28 cellular contexts compared by ENCODE assay signal in genomic region chr14:100500128-100500527, GRCh38.
"Had no signal": no experiment of that assay in that cellular context is flagged by ENCODE, and none has a peak within 500 bp of the region (broad histone marks: within the 10 kb centered on the region; RNA-seq: fewer than 3 reads in every experiment).

No MANE protein-coding gene starts in this region.

- FAIRE-seq: bronchial epithelial cell, frontal cortex had no signal

- H3K36me3 ChIP-seq: brain microvascular endothelial cell, WERI-Rb-1 had no signal

- H3K27ac ChIP-seq: ascending aorta, brain microvascular endothelial cell, coronary artery, dorsolateral prefrontal cortex, WERI-Rb-1 had no signal

- DNase-seq: activated B cell treated with CpG ODN at 0.5 μM for 24 hours; activated CD4-positive, alpha-beta T cell treated with anti-CD3 and anti-CD28 coated beads for 48 hours; activated CD4-positive, alpha-beta T cell treated with anti-CD3 and anti-CD28 coated beads, Interleukin-2, amount 50 U/mL, for 1 hour; activated CD4-positive, alpha-beta T cell treated with anti-CD3 and anti-CD28 coated beads, Interleukin-2, amount 50 U/mL, for 48 hours; activated CD8-positive, alpha-beta memory T cell treated with anti-CD3 and anti-CD28 coated beads for 24 hours; activated CD8-positive, alpha-beta T cell treated with anti-CD3 and anti-CD28 coated beads for 36 hours; activated effector memory CD4-positive, alpha-beta T cell treated with Interleukin-2 at 50 U/mL for 16 hours; activated gamma-delta T cell treated with Interleukin-2 at 50 U/mL for 16 hours; activated naive CD4-positive, alpha-beta T cell treated with Interleukin-2 at 50 U/mL for 16 hours; activated naive CD8-positive, alpha-beta T cell treated with anti-CD3 and anti-CD28 coated beads, Interleukin-2, amount 10 ng/mL, durations not matched to agents 7 days and 5 days; activated T-cell treated with anti-CD3 and anti-CD28 coated beads, Interleukin-2, amount 50 U/mL, for 4 hours; brain microvascular endothelial cell; dorsolateral prefrontal cortex; effector memory CD4-positive, alpha-beta T cell; endodermal cell; foreskin fibroblast; T-helper 17 cell; T1000; WERI-Rb-1 had no signal

- H3K4me1 Mint-ChIP-seq: activated T-helper 17 cell treated with anti-CD3 and anti-CD28 coated beads, Interleukin-2, amount 50 U/mL, for 72 hours; endodermal cell had no signal

- H3K27me3 ChIP-seq: ascending aorta, brain microvascular endothelial cell, dorsolateral prefrontal cortex had no signal

- H3K4me3 ChIP-seq: ascending aorta, coronary artery, dorsolateral prefrontal cortex had no signal

- H3K4me1 ChIP-seq: ascending aorta had no signal

- H3K9me3 ChIP-seq: ascending aorta had no signal

- H3K4me3 Mint-ChIP-seq: activated B cell treated with CpG ODN at 0.5 μM for 24 hours; activated CD8-positive, alpha-beta T cell treated with anti-CD3 and anti-CD28 coated beads for 36 hours; activated naive CD8-positive, alpha-beta T cell treated with anti-CD3 and anti-CD28 coated beads, Interleukin-2, amount 10 ng/mL, durations not matched to agents 7 days and 5 days; activated T-cell treated with anti-CD3 and anti-CD28 coated beads, Interleukin-2, amount 50 U/mL, for 4 hours; activated T-helper 17 cell treated with anti-CD3 and anti-CD28 coated beads, Interleukin-2, amount 50 U/mL, for 72 hours; central memory CD8-positive, alpha-beta T cell; dendritic cell treated with granulocyte-macrophage colony-stimulating factor and Interleukin-4, amounts not matched to agents 40 ng/mL and 50 ng/mL, for 4 days; endodermal cell; T-helper 17 cell; T-helper 2 cell treated with Interferon-gamma antibody and Interleukin-4, amounts not matched to agents 5 μg/mL and 100 μg/mL, for 36 hours had no signal

- H3K27ac Mint-ChIP-seq: activated B cell treated with CpG ODN at 0.5 μM for 24 hours; activated CD8-positive, alpha-beta T cell treated with anti-CD3 and anti-CD28 coated beads for 36 hours; activated naive CD4-positive, alpha-beta T cell treated with anti-CD3 and anti-CD28 coated beads, Interleukin-2, amount 50 U/mL, for 72 hours; activated naive CD8-positive, alpha-beta T cell treated with anti-CD3 and anti-CD28 coated beads, Interleukin-2, amount 10 ng/mL, durations not matched to agents 7 days and 5 days; activated T-helper 17 cell treated with anti-CD3 and anti-CD28 coated beads, Interleukin-2, amount 50 U/mL, for 72 hours; dendritic cell treated with granulocyte-macrophage colony-stimulating factor and Interleukin-4, amounts not matched to agents 40 ng/mL and 50 ng/mL, for 4 days; endodermal cell; T-helper 2 cell treated with Interferon-gamma antibody and Interleukin-4, amounts not matched to agents 5 μg/mL and 100 μg/mL, for 36 hours had no signal

- H3K27me3 Mint-ChIP-seq: activated B cell treated with CpG ODN at 0.5 μM for 24 hours; activated CD8-positive, alpha-beta T cell treated with anti-CD3 and anti-CD28 coated beads for 36 hours; activated naive CD8-positive, alpha-beta T cell treated with anti-CD3 and anti-CD28 coated beads, Interleukin-2, amount 10 ng/mL, durations not matched to agents 7 days and 5 days; activated T-helper 17 cell treated with anti-CD3 and anti-CD28 coated beads, Interleukin-2, amount 50 U/mL, for 72 hours; central memory CD8-positive, alpha-beta T cell; dendritic cell treated with granulocyte-macrophage colony-stimulating factor and Interleukin-4, amounts not matched to agents 40 ng/mL and 50 ng/mL, for 4 days; T-helper 17 cell had no signal

- H3K9me3 Mint-ChIP-seq: activated T-helper 17 cell treated with anti-CD3 and anti-CD28 coated beads, Interleukin-2, amount 50 U/mL, for 72 hours had no signal
